In the genomic region with DNA sequence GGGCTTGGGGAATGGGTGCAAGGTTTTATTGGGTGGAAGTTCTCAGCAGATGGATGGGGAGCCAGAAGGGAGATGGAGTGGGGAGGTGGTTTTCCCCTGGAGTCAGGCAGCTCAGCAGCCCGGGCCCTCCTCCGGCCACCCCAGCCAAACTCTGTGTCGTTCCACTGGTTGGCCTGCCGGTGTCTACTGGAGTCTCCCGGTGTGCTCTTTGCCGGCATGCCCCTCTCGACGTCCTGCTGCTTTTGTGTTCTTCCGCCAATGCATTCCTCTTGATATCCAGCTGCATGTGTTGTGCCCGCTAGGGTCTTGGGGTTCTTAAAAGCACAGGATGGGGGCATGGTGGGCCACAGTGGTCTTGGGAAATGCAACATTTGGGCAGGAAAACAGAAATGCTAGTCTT, we compare ENCODE assay signal across 27 cellular contexts.
DNase-seq lines count a peak whose midpoint lies in the region; ATAC-seq and TF ChIP-seq lines count a peak whose summit lies in the region.
"Had no signal": no experiment of that assay in that cellular context is flagged by ENCODE, and none has a peak within 500 bp of the region (broad histone marks: within the 10 kb centered on the region; RNA-seq: fewer than 3 reads in every experiment).

No MANE protein-coding gene starts in this region.

- no peak for DNase-seq in T-helper 2 cell treated with Interferon-gamma antibody and Interleukin-4, amounts not matched to agents 5 μg/mL and 100 μg/mL, for 36 hours (ENCODE audit: low spot score)
- DNase-seq in T-helper 2 cell (no peak), endodermal cell (no peak), middle frontal gyrus (ENCODE audit: extremely low spot score, low spot score) (no peak), anterior cingulate cortex (lab: John Stamatoyannopoulos, UW) (no peak)
- no peak for DNase-seq in activated naive CD4-positive, alpha-beta T cell treated with anti-CD3 and anti-CD28 coated beads, Interleukin-2, amount 50 U/mL, for 72 hours (ENCODE audit: low spot score in 2 of 2)
- DNase-seq in activated naive CD4-positive, alpha-beta T cell treated with anti-CD3 and anti-CD28 coated beads, Interleukin-2, amount 50 U/mL, for 16 hours = no peak
- DNase-seq in stimulated activated naive B cell treated with anti-CD40 and anti-IgM and Interleukin-4, amounts not matched to agents 10 μg/mL and 1 μg/mL and 100 μg/mL, for 72 hours = no peak
- DNase-seq: 8988T; ACHN; BE2C; Calu3; CD8-positive, alpha-beta memory T cell; DMS79 treated with DMSO at 0.1 percent for 48 hours; GF-D8; H7; IMR-90; KG1; MG63; NCI-H1105 treated with DMSO at 0.1 percent for 48 hours; NCI-H146; NCI-H1930; NCI-H446; NCI-H524 treated with DMSO at 0.1 percent for 48 hours; NCI-H774; SIG-M5 had no signal

- no peak for TF ChIP-seq CTCF in endodermal cell (conservative IDR thresholded peaks at IDR 0.05)

- H3K9me3 Mint-ChIP-seq in T-helper 2 cell treated with Interferon-gamma antibody and Interleukin-4, amounts not matched to agents 5 μg/mL and 100 μg/mL, for 36 hours = no peaks in the 10 kb centered on the region
- no peaks in the 10 kb centered on the region for H3K9me3 Mint-ChIP-seq in activated naive CD4-positive, alpha-beta T cell treated with anti-CD3 and anti-CD28 coated beads, Interleukin-2, amount 50 U/mL, for 72 hours
- no peaks in the 10 kb centered on the region for H3K9me3 Mint-ChIP-seq in endodermal cell
- H3K9me3 Mint-ChIP-seq in stimulated activated naive B cell treated with anti-CD40 and anti-IgM and Interleukin-4, amounts not matched to agents 10 μg/mL and 1 μg/mL and 100 μg/mL, for 72 hours = no peaks in the 10 kb centered on the region
- H3K9me3 Mint-ChIP-seq: CD8-positive, alpha-beta memory T cell had no signal

- H3K9ac ChIP-seq in endodermal cell (ENCODE audit: extremely low read depth, low read length, poor library complexity, severe bottlenecking) = no peak overlapping the region

- H3K4me1 ChIP-seq in endodermal cell (ENCODE audit: control insufficient read depth, insufficient read depth, low read length) = peaks cover 3% of the 10 kb centered on the region
- H3K4me1 ChIP-seq: BE2C had no signal

- H3K36me3 Mint-ChIP-seq in T-helper 2 cell treated with Interferon-gamma antibody and Interleukin-4, amounts not matched to agents 5 μg/mL and 100 μg/mL, for 36 hours (ENCODE audit: low read depth) = peaks cover 14% of the 10 kb centered on the region
- peaks cover 0 to 8% of the 10 kb centered on the region in 2 donors for H3K36me3 Mint-ChIP-seq in activated naive CD4-positive, alpha-beta T cell treated with anti-CD3 and anti-CD28 coated beads, Interleukin-2, amount 50 U/mL, for 72 hours
- H3K36me3 Mint-ChIP-seq in endodermal cell (ENCODE audit: low read depth) = peaks cover 33% of the 10 kb centered on the region
- peaks cover 29 to 33% of the 10 kb centered on the region in 2 donors for H3K36me3 Mint-ChIP-seq in stimulated activated naive B cell treated with anti-CD40 and anti-IgM and Interleukin-4, amounts not matched to agents 10 μg/mL and 1 μg/mL and 100 μg/mL, for 72 hours

- H3K27me3 ChIP-seq in endodermal cell (ENCODE audit: control insufficient read depth, insufficient read depth, low read length, poor library complexity, severe bottlenecking) = no peaks in the 10 kb centered on the region
- H3K27me3 ChIP-seq: BE2C, MG63 had no signal

- H3K27ac ChIP-seq in endodermal cell (ENCODE audit: low read depth, low read length) = no peak overlapping the region

- no peak overlapping the region for H3K4me3 Mint-ChIP-seq in T-helper 2 cell treated with Interferon-gamma antibody and Interleukin-4, amounts not matched to agents 5 μg/mL and 100 μg/mL, for 36 hours
- H3K4me3 Mint-ChIP-seq in endodermal cell = no peak overlapping the region
- no peak overlapping the region for H3K4me3 Mint-ChIP-seq in stimulated activated naive B cell treated with anti-CD40 and anti-IgM and Interleukin-4, amounts not matched to agents 10 μg/mL and 1 μg/mL and 100 μg/mL, for 72 hours
- H3K4me3 Mint-ChIP-seq: CD14-positive monocyte; CD8-positive, alpha-beta memory T cell had no signal

- H3K4me3 ChIP-seq in endodermal cell (ENCODE audit: low read length) = no peak overlapping the region
- H3K4me3 ChIP-seq: MG63 had no signal

- 96 to 98% methylated on average over 5 to 10 of the region's 10 CpGs for WGBS in endodermal cell (ENCODE audit: insufficient coverage in 1 of 2, insufficient read length in 1 of 2), 2 experiments

- H3K27ac Mint-ChIP-seq in T-helper 2 cell treated with Interferon-gamma antibody and Interleukin-4, amounts not matched to agents 5 μg/mL and 100 μg/mL, for 36 hours = peak overlapping the region; percentile 64
- peak overlapping the region; percentile 18 to 45 for H3K27ac Mint-ChIP-seq in activated naive CD4-positive, alpha-beta T cell treated with anti-CD3 and anti-CD28 coated beads, Interleukin-2, amount 50 U/mL, for 72 hours
- H3K27ac Mint-ChIP-seq in endodermal cell = peak overlapping the region; percentile 39
- H3K27ac Mint-ChIP-seq in stimulated activated naive B cell treated with anti-CD40 and anti-IgM and Interleukin-4, amounts not matched to agents 10 μg/mL and 1 μg/mL and 100 μg/mL, for 72 hours = peak overlapping the region; percentile 83

- no peaks in the 10 kb centered on the region for H3K27me3 Mint-ChIP-seq in T-helper 2 cell treated with Interferon-gamma antibody and Interleukin-4, amounts not matched to agents 5 μg/mL and 100 μg/mL, for 36 hours (ENCODE audit: low read depth)
- no peaks in the 10 kb centered on the region for H3K27me3 Mint-ChIP-seq in endodermal cell (ENCODE audit: insufficient read depth)
- H3K27me3 Mint-ChIP-seq in stimulated activated naive B cell treated with anti-CD40 and anti-IgM and Interleukin-4, amounts not matched to agents 10 μg/mL and 1 μg/mL and 100 μg/mL, for 72 hours = no peaks in the 10 kb centered on the region
- H3K27me3 Mint-ChIP-seq: CD8-positive, alpha-beta memory T cell had no signal

- H3K9me3 ChIP-seq in endodermal cell (ENCODE audit: control insufficient read depth, low read length) = no peaks in the 10 kb centered on the region
- H3K9me3 ChIP-seq: BE2C, MG63 had no signal

- peaks cover 75% of the 10 kb centered on the region for H3K36me3 ChIP-seq in endodermal cell (ENCODE audit: control insufficient read depth, insufficient read depth, low read length)

- peaks cover 6% of the 10 kb centered on the region for H3K4me1 Mint-ChIP-seq in T-helper 2 cell treated with Interferon-gamma antibody and Interleukin-4, amounts not matched to agents 5 μg/mL and 100 μg/mL, for 36 hours (ENCODE audit: low read depth)
- H3K4me1 Mint-ChIP-seq in endodermal cell = peaks cover 14% of the 10 kb centered on the region
- peaks cover under 1 to 2% of the 10 kb centered on the region in 2 donors for H3K4me1 Mint-ChIP-seq in stimulated activated naive B cell treated with anti-CD40 and anti-IgM and Interleukin-4, amounts not matched to agents 10 μg/mL and 1 μg/mL and 100 μg/mL, for 72 hours

- ATAC-seq in activated naive CD4-positive, alpha-beta T cell treated with anti-CD3 and anti-CD28 coated beads, Interleukin-2, amount 50 U/mL, for 72 hours = no peak
- no peak for ATAC-seq in stimulated activated naive B cell treated with anti-CD40 and anti-IgM and Interleukin-4, amounts not matched to agents 10 μg/mL and 1 μg/mL and 100 μg/mL, for 72 hours (replicated peaks)

Comparison
In these comparisons a context has a peak if more than half of its experiments do, and no peak if none do; other contexts are left out.
1. H3K27ac Mint-ChIP-seq: peak in every context shown above with its lines; median percentile 83 in stimulated activated naive B cell treated with anti-CD40 and anti-IgM and Interleukin-4, amounts not matched to agents 10 μg/mL and 1 μg/mL and 100 μg/mL, for 72 hours; 64 in T-helper 2 cell treated with Interferon-gamma antibody and Interleukin-4, amounts not matched to agents 5 μg/mL and 100 μg/mL, for 36 hours; 39 in endodermal cell; 32 in activated naive CD4-positive, alpha-beta T cell treated with anti-CD3 and anti-CD28 coated beads, Interleukin-2, amount 50 U/mL, for 72 hours.